ENCODE assay signal across 1 cellular context in the genomic region with DNA sequence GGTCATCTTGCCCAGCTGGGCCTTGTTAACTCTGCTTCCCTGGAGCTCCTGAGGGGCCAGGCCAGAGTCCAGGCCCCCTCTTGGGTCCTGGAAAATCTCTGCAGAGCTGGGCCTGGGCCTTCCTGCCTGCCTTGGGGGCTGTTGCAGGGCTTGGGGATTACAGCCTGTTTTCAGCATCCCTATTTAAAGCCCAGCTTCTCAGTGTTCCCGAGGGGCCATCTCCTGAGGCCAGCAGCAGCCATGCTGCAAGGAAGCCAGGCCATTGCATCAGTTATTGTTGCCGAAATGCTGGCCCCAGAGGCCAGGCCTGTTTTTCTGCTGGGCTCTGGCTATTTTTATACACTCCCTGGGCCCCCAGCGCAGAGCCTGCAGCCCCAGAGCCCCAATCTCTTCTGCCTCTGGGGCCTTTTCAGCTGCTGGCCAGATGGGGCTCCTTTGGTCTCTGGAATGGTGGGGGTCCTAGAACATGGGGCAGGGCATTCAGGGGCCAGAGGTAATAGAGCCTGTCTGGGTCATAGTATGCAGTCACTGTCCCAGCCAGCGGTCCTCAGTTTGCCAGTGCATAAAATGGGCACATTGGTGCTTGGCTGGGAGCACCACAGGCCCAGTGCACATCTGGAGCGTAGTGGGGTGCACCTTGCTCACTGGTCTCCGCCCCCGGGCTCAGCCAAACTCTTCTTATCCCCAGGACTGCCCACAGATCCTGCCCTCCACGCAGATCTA.
TF ChIP-seq lines count a peak whose summit lies in the region.

No MANE protein-coding gene starts in this region.

TF ChIP-seq in HEK293, 187 proteins besides CTCF, POLR2A, EP300 and RAD21 (continued from another document):
- TF ChIP-seq, protein P1, sequence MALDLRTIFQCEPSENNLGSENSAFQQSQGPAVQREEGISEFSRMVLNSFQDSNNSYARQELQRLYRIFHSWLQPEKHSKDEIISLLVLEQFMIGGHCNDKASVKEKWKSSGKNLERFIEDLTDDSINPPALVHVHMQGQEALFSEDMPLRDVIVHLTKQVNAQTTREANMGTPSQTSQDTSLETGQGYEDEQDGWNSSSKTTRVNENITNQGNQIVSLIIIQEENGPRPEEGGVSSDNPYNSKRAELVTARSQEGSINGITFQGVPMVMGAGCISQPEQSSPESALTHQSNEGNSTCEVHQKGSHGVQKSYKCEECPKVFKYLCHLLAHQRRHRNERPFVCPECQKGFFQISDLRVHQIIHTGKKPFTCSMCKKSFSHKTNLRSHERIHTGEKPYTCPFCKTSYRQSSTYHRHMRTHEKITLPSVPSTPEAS (tag by site-specific recombination; IDR thresholded peaks at IDR 0.05), result no peak
- 0 out of 2 replicates have a peak, but pooled peaks have one; percentile 32 for TF ChIP-seq ZNF660 (tag by site-specific recombination; IDR thresholded peaks at IDR 0.05)
- TF ChIP-seq ZBTB20 (tag by site-specific recombination; IDR thresholded peaks at IDR 0.05), result peak; percentile 42
- TF ChIP-seq ZNF48 (tag by site-specific recombination; IDR thresholded peaks at IDR 0.05), result no peak
- TF ChIP-seq ZBTB8A (tag by site-specific recombination; IDR thresholded peaks at IDR 0.05), result no peak
- no peak for TF ChIP-seq ZNF654 (tag by site-specific recombination; IDR thresholded peaks at IDR 0.05; ENCODE audit: low read depth)
- TF ChIP-seq, protein P2, sequence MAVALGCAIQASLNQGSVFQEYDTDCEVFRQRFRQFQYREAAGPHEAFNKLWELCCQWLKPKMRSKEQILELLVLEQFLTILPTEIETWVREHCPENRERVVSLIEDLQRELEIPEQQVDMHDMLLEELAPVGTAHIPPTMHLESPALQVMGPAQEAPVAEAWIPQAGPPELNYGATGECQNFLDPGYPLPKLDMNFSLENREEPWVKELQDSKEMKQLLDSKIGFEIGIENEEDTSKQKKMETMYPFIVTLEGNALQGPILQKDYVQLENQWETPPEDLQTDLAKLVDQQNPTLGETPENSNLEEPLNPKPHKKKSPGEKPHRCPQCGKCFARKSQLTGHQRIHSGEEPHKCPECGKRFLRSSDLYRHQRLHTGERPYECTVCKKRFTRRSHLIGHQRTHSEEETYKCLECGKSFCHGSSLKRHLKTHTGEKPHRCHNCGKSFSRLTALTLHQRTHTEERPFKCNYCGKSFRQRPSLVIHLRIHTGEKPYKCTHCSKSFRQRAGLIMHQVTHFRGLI (tag by site-specific recombination; IDR thresholded peaks at IDR 0.05), result peak; percentile 39; the same call in 1 of the 2 replicates
- peak; percentile 96 for TF ChIP-seq ZBTB48 (tag by site-specific recombination; IDR thresholded peaks at IDR 0.05)
- TF ChIP-seq, protein P3, sequence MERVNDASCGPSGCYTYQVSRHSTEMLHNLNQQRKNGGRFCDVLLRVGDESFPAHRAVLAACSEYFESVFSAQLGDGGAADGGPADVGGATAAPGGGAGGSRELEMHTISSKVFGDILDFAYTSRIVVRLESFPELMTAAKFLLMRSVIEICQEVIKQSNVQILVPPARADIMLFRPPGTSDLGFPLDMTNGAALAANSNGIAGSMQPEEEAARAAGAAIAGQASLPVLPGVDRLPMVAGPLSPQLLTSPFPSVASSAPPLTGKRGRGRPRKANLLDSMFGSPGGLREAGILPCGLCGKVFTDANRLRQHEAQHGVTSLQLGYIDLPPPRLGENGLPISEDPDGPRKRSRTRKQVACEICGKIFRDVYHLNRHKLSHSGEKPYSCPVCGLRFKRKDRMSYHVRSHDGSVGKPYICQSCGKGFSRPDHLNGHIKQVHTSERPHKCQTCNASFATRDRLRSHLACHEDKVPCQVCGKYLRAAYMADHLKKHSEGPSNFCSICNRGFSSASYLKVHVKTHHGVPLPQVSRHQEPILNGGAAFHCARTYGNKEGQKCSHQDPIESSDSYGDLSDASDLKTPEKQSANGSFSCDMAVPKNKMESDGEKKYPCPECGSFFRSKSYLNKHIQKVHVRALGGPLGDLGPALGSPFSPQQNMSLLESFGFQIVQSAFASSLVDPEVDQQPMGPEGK (tag by site-specific recombination; IDR thresholded peaks at IDR 0.05), result peak; percentile 39; the same call in 1 of the 2 replicates
- TF ChIP-seq ZFP69B (tag by site-specific recombination; IDR thresholded peaks at IDR 0.05), result peak; percentile 16; the same call in 1 of the 2 replicates
- TF ChIP-seq ZNF335 (tag by site-specific recombination; conservative IDR thresholded peaks at IDR 0.05), result 0 out of 2 replicates have a peak, but pooled peaks have one; percentile 6
